In genomic region chr9:37840560-37841194, GRCh38 we compare ENCODE assay signal across 11 cellular contexts. TPM values are rescaled to one million over a fixed set of nuclear protein-coding genes. Genes with fewer than 3 reads are reported as not detected.
DNase-seq lines count a peak whose midpoint lies in the region; ATAC-seq, FAIRE-seq and TF ChIP-seq lines count a peak whose summit lies in the region.
"Had no signal": no experiment of that assay in that cellular context is flagged by ENCODE, and none has a peak within 500 bp of the region (broad histone marks: within the 10 kb centered on the region; RNA-seq: fewer than 3 reads in every experiment).

No MANE protein-coding gene starts in this region.

- peaks cover 32% of the 10 kb centered on the region for H3K79me2 ChIP-seq in K562 (ENCODE audit: control insufficient read depth, insufficient read depth, low read length)

- no peak for TF ChIP-seq POLR2A in K562 (conservative IDR thresholded peaks at IDR 0.05)

- H2BK12ac ChIP-seq in mesenchymal stem cell (ENCODE audit: low read length in 2 of 2): no peak overlapping the region

- peak; percentile 70 for TF ChIP-seq EP300 in K562 (IDR thresholded peaks at IDR 0.05; ENCODE audit: low read length)

- no peak overlapping the region for H3K18ac ChIP-seq in mesenchymal stem cell (ENCODE audit: low read depth in 1 of 2, low read length in 2 of 2)

- H2BK15ac ChIP-seq in mesenchymal stem cell (ENCODE audit: low read depth, poor library complexity, severe bottlenecking): no peak overlapping the region

- peaks cover 12% of the 10 kb centered on the region for H3K79me1 ChIP-seq in mesenchymal stem cell (replicated peaks; ENCODE audit: low read length, poor library complexity, severe bottlenecking)

- no peak overlapping the region for H3K4ac ChIP-seq in mesenchymal stem cell (ENCODE audit: low read depth in 1 of 2, low read length in 2 of 2)

- H3K4me3 Mint-ChIP-seq in Calu3 (ENCODE audit: low read depth, unreplicated experiment): no peak overlapping the region

- no peak for TF ChIP-seq CTCF in BJ (IDR thresholded peaks at IDR 0.05; ENCODE audit: insufficient read depth, low read depth, low read length)
- no peak for TF ChIP-seq CTCF in K562 (IDR thresholded peaks at IDR 0.05 in 2 of 3, conservative IDR thresholded peaks at IDR 0.05 in 1 of 3; ENCODE audit: insufficient read depth in 2 of 3, low read depth in 1 of 3, low read length in 3 of 3)
- no peak for TF ChIP-seq CTCF in Calu3 (IDR thresholded peaks at IDR 0.05; ENCODE audit: unreplicated experiment)

- H3K4me1 ChIP-seq in K562 (replicated peaks in 1 of 2; ENCODE audit: control insufficient read depth in 2 of 2, insufficient read depth in 2 of 2, low read length in 2 of 2): peaks cover 14 to 20% of the 10 kb centered on the region in 2 experiments
- H3K4me1 ChIP-seq in mesenchymal stem cell (ENCODE audit: control insufficient read depth, insufficient read depth, low read depth, low read length): no peaks in the 10 kb centered on the region

- in situ Hi-C loops in K562 (cut with MboI): no loop called here

- TF ChIP-seq RAD21 in K562 (CRISPR knock-in tag; conservative IDR thresholded peaks at IDR 0.05 in 1 of 2, IDR thresholded peaks at IDR 0.05 in 1 of 2): no peak

- H3K27me3 Mint-ChIP-seq in Calu3 (ENCODE audit: unreplicated experiment): no peaks in the 10 kb centered on the region

- peak overlapping the region; percentile 63 for H3K4me2 ChIP-seq in K562 (ENCODE audit: insufficient read depth, low read length)
- H3K4me2 ChIP-seq in mesenchymal stem cell (ENCODE audit: low read length, poor library complexity, severe bottlenecking): no peak overlapping the region

- no peak overlapping the region for H3K14ac ChIP-seq in mesenchymal stem cell (ENCODE audit: low read length in 2 of 2)

- intact Hi-C loops in K562 (cut with micrococcal nuclease) (loop anchor here (5.0 kb wide), 1 partner anchor 38 kb away; the partner anchor contains the start of gene DCAF10), Calu3 (cut with micrococcal nuclease; ENCODE audit: unreplicated experiment) (no loop called here)

- H4K20me1 ChIP-seq in K562 (replicated peaks; ENCODE audit: control insufficient read depth, insufficient read depth, low read length): no peaks in the 10 kb centered on the region

- no peak overlapping the region for H2BK120ac ChIP-seq in mesenchymal stem cell (ENCODE audit: low read depth, low read length)

- CTCF ChIA-PET in BJ (lab: Yijun Ruan, JAX): no interaction called here
- CTCF ChIA-PET in K562 (lab: Yijun Ruan, JAX; ENCODE audit: low intra/inter-chr PET ratio): no interaction called here
- CTCF ChIA-PET in Calu3 (lab: Charles Lee): no interaction called here

- H3K4me1 Mint-ChIP-seq in Calu3 (ENCODE audit: low read depth, unreplicated experiment): no peaks in the 10 kb centered on the region

- H3K27ac ChIP-seq in K562 (ENCODE audit: extremely low read depth, low read depth, low read length) (peak overlapping the region; percentile 87), mesenchymal stem cell (ENCODE audit: low read length, poor library complexity, severe bottlenecking) (no peak overlapping the region)

- H3K4me3 ChIP-seq in BJ (ENCODE audit: low read depth, low read length): no peak overlapping the region
- H3K4me3 ChIP-seq in K562: no peak overlapping the region
- H3K4me3 ChIP-seq in mesenchymal stem cell (ENCODE audit: insufficient read depth in 1 of 2, low read depth in 1 of 2, low read length in 2 of 2): no peak overlapping the region

- H3K23ac ChIP-seq in mesenchymal stem cell (ENCODE audit: low read length in 2 of 2): no peak overlapping the region

- no peak overlapping the region for H3K27ac Mint-ChIP-seq in Calu3 (ENCODE audit: unreplicated experiment)

- FAIRE-seq in K562 (lab: Jason Lieb, UNC): peak; percentile 89

- peak; percentile 30 for DNase-seq in BJ (ENCODE audit: low read depth)
- DNase-seq in HT1080 (ENCODE audit: low read depth): peak; percentile 81
- peak in 3 of 4 experiments; percentile 34 to 89 (median 41) for DNase-seq in K562 (ENCODE audit: extremely low read depth in 1 of 4, low spot score in 3 of 4)
- DNase-seq in mesenchymal stem cell: peak; percentile 75
- DNase-seq in inferior parietal cortex (ENCODE audit: extremely low spot score): no peak
- no peak for DNase-seq in Calu3
- DNase-seq: activated effector memory CD4-positive, alpha-beta T cell treated with Interleukin-2 at 50 U/mL for 16 hours; NCI-H2171 treated with DMSO at 0.1 percent for 48 hours; T-helper 1 cell had no signal

- no peaks in the 10 kb centered on the region for H3K9me3 ChIP-seq in K562 (replicated peaks; ENCODE audit: control insufficient read depth, insufficient read depth, low read depth, low read length)
- no peaks in the 10 kb centered on the region for H3K9me3 ChIP-seq in mesenchymal stem cell (ENCODE audit: control insufficient read depth, low read length)

- H2AFZ ChIP-seq in K562 (ENCODE audit: low read depth, low read length) (peak overlapping the region; percentile 40; the same call in 1 of the 2 replicates), mesenchymal stem cell (ENCODE audit: low read depth, low read length) (no peak overlapping the region)

- peak; percentile 92 for ATAC-seq in K562
- no peak for ATAC-seq in HG03460 (IDR thresholded peaks at IDR 0.05; ENCODE audit: unreplicated experiment)
- no peak for ATAC-seq in GM18861 (IDR thresholded peaks at IDR 0.05; ENCODE audit: unreplicated experiment)

- WGBS in K562 (ENCODE audit: insufficient coverage, low coverage, missing lambda C conversion rate): 4% methylated on average over 4 of the region's 4 CpGs
- 0% methylated on average over 1 of the region's 4 CpGs for WGBS in mesenchymal stem cell

- H3K27me3 ChIP-seq in BJ (ENCODE audit: control insufficient read depth, insufficient read depth, low read length) (no peaks in the 10 kb centered on the region), K562 (ENCODE audit: control insufficient read depth in 2 of 2, insufficient read depth in 2 of 2, low read length in 2 of 2) (no peaks in the 10 kb centered on the region), mesenchymal stem cell (ENCODE audit: control insufficient read depth in 1 of 2, insufficient read depth in 1 of 2, low read length in 2 of 2) (no peaks in the 10 kb centered on the region)

- H4K91ac ChIP-seq in mesenchymal stem cell (ENCODE audit: low read length): no peak overlapping the region

- no peak overlapping the region for H4K8ac ChIP-seq in mesenchymal stem cell (ENCODE audit: low read length)

- H3K36me3 ChIP-seq in BJ (ENCODE audit: control insufficient read depth, insufficient read depth, low read length): peaks cover 1% of the 10 kb centered on the region; the same call in 1 of the 2 replicates
- H3K36me3 ChIP-seq in K562 (ENCODE audit: control insufficient read depth, insufficient read depth, low read length): peaks cover 40% of the 10 kb centered on the region
- H3K36me3 ChIP-seq in mesenchymal stem cell (ENCODE audit: control insufficient read depth in 1 of 2, insufficient read depth in 2 of 2, low read depth in 1 of 2, low read length in 2 of 2): peaks cover 3 to 32% of the 10 kb centered on the region in 2 experiments

- BruUV-seq in K562 (replicated peaks; lab: Mats Ljungman, UMichigan) (no TSS peak), Calu3 (replicated peaks; lab: Mats Ljungman, UMichigan) (no TSS peak)

- no peaks in the 10 kb centered on the region for H3K36me3 Mint-ChIP-seq in Calu3 (ENCODE audit: insufficient read depth, unreplicated experiment)

- no peaks in the 10 kb centered on the region for H3K9me3 Mint-ChIP-seq in Calu3 (ENCODE audit: low read depth, unreplicated experiment)

- H2BK5ac ChIP-seq in mesenchymal stem cell (ENCODE audit: low read depth, low read length, poor library complexity, severe bottlenecking): no peak overlapping the region

- no peak overlapping the region for H2AK5ac ChIP-seq in mesenchymal stem cell (ENCODE audit: low read length, severe bottlenecking)

- no peaks in the 10 kb centered on the region for H3K9me1 ChIP-seq in K562 (ENCODE audit: control insufficient read depth, insufficient read depth, low read length)

- peak overlapping the region in 1 of 2 experiments; percentile 50; a peak in 2 of 4 replicates for H3K9ac ChIP-seq in K562 (ENCODE audit: insufficient read depth in 1 of 2, low read depth in 2 of 2, low read length in 2 of 2)
- H3K9ac ChIP-seq in mesenchymal stem cell (ENCODE audit: low read length): no peak overlapping the region

- POLR2A ChIA-PET in BJ (lab: Charles Lee): no interaction called here
- POLR2A ChIA-PET in K562 (lab: Yijun Ruan, JAX): interaction anchor here (0.6 to 2.4 kb wide), 9 partner anchors 11 to 378 kb away, joined by 3 to 12 read pairs (median 4); no protein-coding TSS in a partner anchor

RNA-seq across cellular contexts. Expression of gene DCAF10, which starts 40.1 kb away (rescaled TPM):
- polyA plus RNA-seq in BJ (2011; rRNA removed) (22.0 and 25.2 TPM in 2 replicates), K562 (2011; rRNA removed) (40.1 and 52.5 TPM in 2 replicates), K562 (2014; fragmentation: Illumina TruSeq; extraction: Trizol) (19.6 and 20.4 TPM in 2 replicates), K562 (2014; fragmentation: Nextera tagmentation; extraction: Ambion mirVana) (1 to 10 TPM; 6.8 to 7.4 TPM), K562 (2014; rRNA removed) (12.5 and 18.9 TPM in 2 replicates)
- polyA minus RNA-seq in BJ (2011; rRNA and poly(A)+ RNA removed): 25.0 and 35.5 TPM in 2 replicates
- 5.2 and 10.8 TPM in 2 replicates for total RNA-seq in HT1080 (2014; rRNA removed; shearing (Covaris generic))
- polyA plus RNA-seq in HT1080 (2015; cell fraction: cytosol; rRNA removed): 13.7 and 14.5 TPM in 2 replicates
- 12.1 and 15.9 TPM in 2 replicates for polyA plus RNA-seq in HT1080 (2015; cell fraction: nucleus; rRNA removed)
- 24.3 and 38.6 TPM in 2 replicates for total RNA-seq in K562 (2011; cell fraction: chromatin; rRNA removed; ENCODE audit: low replicate concordance)
- total RNA-seq in K562 (2011; cell fraction: nucleolus; rRNA removed): 17.5 and 24.1 TPM in 2 replicates
- 29.1 and 45.7 TPM in 2 replicates for total RNA-seq in K562 (2011; cell fraction: nucleoplasm; rRNA removed)
- total RNA-seq in K562 (2014; rRNA removed) (9.4 and 12.5 TPM in 2 replicates), K562 (2014; rRNA removed; fragmentation: Illumina TruSeq; extraction: Trizol) (18.8 and 21.0 TPM in 2 replicates), K562 (2015; rRNA removed; fragmentation: Illumina TruSeq; extraction: Trizol) (16.5 and 16.9 TPM in 2 replicates), K562 (2021) (21.1 and 21.4 TPM in 2 replicates), Calu3 (2022) (5.7 and 6.2 TPM in 2 replicates)
- 15.5 and 24.1 TPM in 2 replicates for polyA plus RNA-seq in K562 (2011; cell fraction: cytosol; rRNA removed)
- 22.8 and 31.0 TPM in 2 replicates for polyA plus RNA-seq in K562 (2011; cell fraction: nucleus; rRNA removed)
- 16.4 and 18.8 TPM in 2 replicates for polyA plus RNA-seq in K562 (2012)
- 81.9 and 89.5 TPM in 2 replicates for polyA minus RNA-seq in K562 (2011; rRNA and poly(A)+ RNA removed)
- polyA minus RNA-seq in K562 (2011; cell fraction: cytosol; rRNA and poly(A)+ RNA removed): 22.8 and 24.7 TPM in 2 replicates
- polyA minus RNA-seq in K562 (2011; cell fraction: nucleus; rRNA and poly(A)+ RNA removed): 18.2 and 30.4 TPM in 2 replicates
- 12.2 TPM for polyA plus RNA-seq in mesenchymal stem cell (2013, experiment 1 of 2)
- 12.0 TPM for polyA plus RNA-seq in mesenchymal stem cell (2013, experiment 2 of 2)

RNA-seq across cellular contexts. Expression of gene EXOSC3, which starts 55.8 kb away (rescaled TPM):
- 14.2 and 21.8 TPM in 2 replicates for polyA plus RNA-seq in BJ (2011; rRNA removed)
- polyA minus RNA-seq in BJ (2011; rRNA and poly(A)+ RNA removed): 7.7 and 10.4 TPM in 2 replicates
- 146 and 181 TPM in 2 replicates for total RNA-seq in HT1080 (2014; rRNA removed; shearing (Covaris generic))
- polyA plus RNA-seq in HT1080 (2015; cell fraction: cytosol; rRNA removed): 83.3 and 89.5 TPM in 2 replicates
- 73.0 and 77.8 TPM in 2 replicates for polyA plus RNA-seq in HT1080 (2015; cell fraction: nucleus; rRNA removed)
- total RNA-seq in K562 (2011; cell fraction: chromatin; rRNA removed; ENCODE audit: low replicate concordance): 91.8 and 156 TPM in 2 replicates
- 73.7 and 92.2 TPM in 2 replicates for total RNA-seq in K562 (2011; cell fraction: nucleolus; rRNA removed)
- 73.4 and 120 TPM in 2 replicates for total RNA-seq in K562 (2011; cell fraction: nucleoplasm; rRNA removed)
- 166 and 209 TPM in 2 replicates for total RNA-seq in K562 (2014; rRNA removed)
- total RNA-seq in K562 (2014; rRNA removed; fragmentation: Illumina TruSeq; extraction: Trizol): 130 and 137 TPM in 2 replicates
- total RNA-seq in K562 (2015; rRNA removed; fragmentation: Illumina TruSeq; extraction: Trizol): 112 and 114 TPM in 2 replicates
- 146 and 151 TPM in 2 replicates for total RNA-seq in K562 (2021)
- 50.1 and 85.4 TPM in 2 replicates for polyA plus RNA-seq in K562 (2011; rRNA removed)
- 45.0 and 109 TPM in 2 replicates for polyA plus RNA-seq in K562 (2011; cell fraction: cytosol; rRNA removed)
- 35.9 and 39.2 TPM in 2 replicates for polyA plus RNA-seq in K562 (2011; cell fraction: nucleus; rRNA removed)
- polyA plus RNA-seq in K562 (2012): 45.6 and 99.5 TPM in 2 replicates
- polyA plus RNA-seq in K562 (2014; fragmentation: Illumina TruSeq; extraction: Trizol): 79.3 and 90.4 TPM in 2 replicates
- polyA plus RNA-seq in K562 (2014; fragmentation: Nextera tagmentation; extraction: Ambion mirVana): 10 to 100 TPM; 18.5 to 29.6 TPM
- polyA plus RNA-seq in K562 (2014; rRNA removed): 215 and 266 TPM in 2 replicates
- 93.7 and 121 TPM in 2 replicates for polyA minus RNA-seq in K562 (2011; rRNA and poly(A)+ RNA removed)
- polyA minus RNA-seq in K562 (2011; cell fraction: cytosol; rRNA and poly(A)+ RNA removed): 28.9 and 39.3 TPM in 2 replicates
- polyA minus RNA-seq in K562 (2011; cell fraction: nucleus; rRNA and poly(A)+ RNA removed): 126 and 166 TPM in 2 replicates
- polyA plus RNA-seq in mesenchymal stem cell (2013, experiment 1 of 2): 16.3 TPM
- 17.4 TPM for polyA plus RNA-seq in mesenchymal stem cell (2013, experiment 2 of 2)
- 12.2 and 20.1 TPM in 2 replicates for total RNA-seq in Calu3 (2022)

Comparison
In these comparisons a context has a peak if more than half of its experiments do, and no peak if none do; other contexts are left out.
1. DNase-seq: peak in BJ (single experiment), HT1080 (single experiment), K562 (3 of 4) and mesenchymal stem cell (single experiment); none in inferior parietal cortex (single experiment) and Calu3 (single experiment).